In the genomic region with DNA sequence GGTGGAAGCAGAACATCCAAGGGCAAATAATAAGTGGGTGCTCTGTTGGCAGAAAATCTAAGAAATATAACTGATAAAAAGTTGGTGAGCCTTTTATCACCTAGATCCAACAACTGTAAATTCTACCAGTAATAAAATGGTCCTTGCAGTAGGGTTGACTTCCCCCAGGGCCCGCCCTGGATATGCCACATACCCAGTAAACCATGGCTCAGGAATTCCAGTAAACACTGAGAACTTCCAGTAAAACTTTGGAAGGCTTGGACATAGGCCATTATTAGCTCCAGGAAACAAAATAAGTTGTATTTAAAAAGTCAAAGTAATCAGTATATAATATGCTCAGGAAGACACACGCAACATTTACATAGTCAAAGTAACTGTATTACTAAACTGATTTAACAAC, we compare ENCODE assay signal across 38 cellular contexts.
"Had no signal": no experiment of that assay in that cellular context is flagged by ENCODE, and none has a peak within 500 bp of the region (broad histone marks: within the 10 kb centered on the region; RNA-seq: fewer than 3 reads in every experiment).

No MANE protein-coding gene starts in this region.

- H3K36me3 ChIP-seq: ascending aorta, cardiac muscle cell had no signal

- H3K9me3 Mint-ChIP-seq: activated B cell treated with CpG ODN at 0.5 μM for 24 hours; activated CD4-positive, alpha-beta memory T cell treated with anti-CD3 and anti-CD28 coated beads for 36 hours; activated CD4-positive, alpha-beta T cell treated with anti-CD3 and anti-CD28 coated beads, Interleukin-2, amount 10 ng/mL, durations not matched to agents 24 days and 14 days; activated CD8-positive, alpha-beta T cell treated with anti-CD3 and anti-CD28 coated beads for 36 hours; activated naive CD4-positive, alpha-beta T cell treated with anti-CD3 and anti-CD28 coated beads, Interleukin-2, amount 10 ng/mL, durations not matched to agents 7 days and 5 days; activated naive CD4-positive, alpha-beta T cell treated with anti-CD3 and anti-CD28 coated beads, Interleukin-2, amount 50 U/mL, for 24 hours; activated naive CD8-positive, alpha-beta T cell treated with anti-CD3 and anti-CD28 coated beads, Interleukin-2, amount 10 ng/mL, durations not matched to agents 7 days and 5 days; activated naive CD8-positive, alpha-beta T cell treated with anti-CD3 and anti-CD28 coated beads, Interleukin-2, amount 50 U/mL, for 24 hours; activated T-helper 2 cell treated with anti-CD3 and anti-CD28 coated beads, Interferon-gamma antibody, Interleukin-2, Interleukin-4, amounts not matched to agents 10 μg/mL and 5 μg/mL and 100 μg/mL, durations not matched to agents 14 hours and 24 hours and 36 hours; T-helper 1 cell treated with Interleukin-12 subunit alpha and Interleukin-12 subunit beta and Interleukin-4 antibody, amounts not matched to agents 30 μg/mL and 1 μg/mL, for 36 hours; T-helper 2 cell treated with Interferon-gamma antibody and Interleukin-4, amounts not matched to agents 5 μg/mL and 100 μg/mL, for 36 hours had no signal

- DNase-seq: activated B cell treated with CpG ODN at 0.5 μM for 24 hours; activated CD4-positive, alpha-beta memory T cell treated with anti-CD3 and anti-CD28 coated beads for 36 hours; activated CD4-positive, alpha-beta T cell treated with anti-CD3 and anti-CD28 coated beads for 4 hours; activated CD4-positive, alpha-beta T cell treated with anti-CD3 and anti-CD28 coated beads, Interleukin-2, amount 10 ng/mL, durations not matched to agents 24 days and 14 days; activated CD4-positive, alpha-beta T cell treated with anti-CD3 and anti-CD28 coated beads, Interleukin-2, amount 50 U/mL, for 1 hour; activated CD4-positive, alpha-beta T cell treated with anti-CD3 and anti-CD28 coated beads, Interleukin-2, amount 50 U/mL, for 4 hours; activated CD4-positive, CD25-positive, alpha-beta regulatory T cell treated with anti-CD3 and anti-CD28 coated beads, Interleukin-2, amount 50 U/mL, for 72 hours; activated CD8-positive, alpha-beta memory T cell treated with anti-CD3 and anti-CD28 coated beads, Interleukin-2, amount 50 U/mL, for 4 hours; activated CD8-positive, alpha-beta T cell treated with anti-CD3 and anti-CD28 coated beads for 36 hours; activated effector memory CD4-positive, alpha-beta T cell treated with Interleukin-2 at 50 U/mL for 16 hours; activated gamma-delta T cell; activated naive CD4-positive, alpha-beta T cell treated with anti-CD3 and anti-CD28 coated beads, Interleukin-2, amount 10 ng/mL, durations not matched to agents 7 days and 5 days; activated naive CD4-positive, alpha-beta T cell treated with Interleukin-2 at 50 U/mL for 16 hours; activated naive CD8-positive, alpha-beta T cell treated with anti-CD3 and anti-CD28 coated beads, Interleukin-2, amount 10 ng/mL, durations not matched to agents 7 days and 5 days; activated naive CD8-positive, alpha-beta T cell treated with anti-CD3 and anti-CD28 coated beads, Interleukin-2, amount 50 U/mL, for 24 hours; activated T-cell treated with anti-CD3 and anti-CD28 coated beads for 4 hours; activated T-cell treated with anti-CD3 and anti-CD28 coated beads, Interleukin-2, amount 50 U/mL, for 1 hour; activated T-cell treated with anti-CD3 and anti-CD28 coated beads, Interleukin-2, amount 50 U/mL, for 4 hours; activated T-cell treated with anti-CD3 and anti-CD28 coated beads, Interleukin-2, amount 50 U/mL, for 72 hours; amygdala; anterior cingulate cortex; caudate nucleus; cerebellar nuclear complex; T-helper 1 cell; T-helper 2 cell; T-helper 9 cell had no signal

- H3K27ac Mint-ChIP-seq: activated B cell treated with CpG ODN at 0.5 μM for 24 hours; activated CD4-positive, alpha-beta memory T cell treated with anti-CD3 and anti-CD28 coated beads for 36 hours; activated CD4-positive, alpha-beta T cell treated with anti-CD3 and anti-CD28 coated beads, Interleukin-2, amount 10 ng/mL, durations not matched to agents 24 days and 14 days; activated CD8-positive, alpha-beta T cell treated with anti-CD3 and anti-CD28 coated beads for 36 hours; activated naive CD4-positive, alpha-beta T cell treated with anti-CD3 and anti-CD28 coated beads, Interleukin-2, amount 10 ng/mL, durations not matched to agents 7 days and 5 days; activated naive CD4-positive, alpha-beta T cell treated with anti-CD3 and anti-CD28 coated beads, Interleukin-2, amount 50 U/mL, for 24 hours; activated naive CD8-positive, alpha-beta T cell; activated naive CD8-positive, alpha-beta T cell treated with anti-CD3 and anti-CD28 coated beads, Interleukin-2, amount 10 ng/mL, durations not matched to agents 7 days and 5 days; activated naive CD8-positive, alpha-beta T cell treated with anti-CD3 and anti-CD28 coated beads, Interleukin-2, amount 50 U/mL, for 24 hours; activated T-cell treated with anti-CD3 and anti-CD28 coated beads, Interleukin-2, amount 50 U/mL, for 72 hours; activated T-helper 2 cell treated with anti-CD3 and anti-CD28 coated beads, Interferon-gamma antibody, Interleukin-2, Interleukin-4, amounts not matched to agents 10 μg/mL and 5 μg/mL and 100 μg/mL, durations not matched to agents 14 hours and 24 hours and 36 hours; brain; T-helper 1 cell treated with Interleukin-12 subunit alpha and Interleukin-12 subunit beta and Interleukin-4 antibody, amounts not matched to agents 30 μg/mL and 1 μg/mL, for 36 hours; T-helper 2 cell treated with Interferon-gamma antibody and Interleukin-4, amounts not matched to agents 5 μg/mL and 100 μg/mL, for 36 hours had no signal

- H3K27ac ChIP-seq: ascending aorta, cardiac muscle cell, VCaP had no signal

- H3K4me1 ChIP-seq: ascending aorta had no signal

- H3K4me1 Mint-ChIP-seq: activated B cell treated with CpG ODN at 0.5 μM for 24 hours; activated CD4-positive, alpha-beta T cell treated with anti-CD3 and anti-CD28 coated beads, Interleukin-2, amount 10 ng/mL, durations not matched to agents 24 days and 14 days; activated naive CD4-positive, alpha-beta T cell treated with anti-CD3 and anti-CD28 coated beads, Interleukin-2, amount 10 ng/mL, durations not matched to agents 7 days and 5 days; activated naive CD4-positive, alpha-beta T cell treated with anti-CD3 and anti-CD28 coated beads, Interleukin-2, amount 50 U/mL, for 24 hours; activated naive CD8-positive, alpha-beta T cell treated with anti-CD3 and anti-CD28 coated beads, Interleukin-2, amount 10 ng/mL, durations not matched to agents 7 days and 5 days; activated naive CD8-positive, alpha-beta T cell treated with anti-CD3 and anti-CD28 coated beads, Interleukin-2, amount 50 U/mL, for 24 hours; central memory CD8-positive, alpha-beta T cell had no signal

- H3K36me3 Mint-ChIP-seq: activated CD4-positive, alpha-beta memory T cell treated with anti-CD3 and anti-CD28 coated beads for 36 hours; activated naive CD4-positive, alpha-beta T cell treated with anti-CD3 and anti-CD28 coated beads, Interleukin-2, amount 10 ng/mL, durations not matched to agents 7 days and 5 days; activated naive CD4-positive, alpha-beta T cell treated with anti-CD3 and anti-CD28 coated beads, Interleukin-2, amount 50 U/mL, for 24 hours; activated naive CD8-positive, alpha-beta T cell; activated naive CD8-positive, alpha-beta T cell treated with anti-CD3 and anti-CD28 coated beads, Interleukin-2, amount 10 ng/mL, durations not matched to agents 7 days and 5 days had no signal

- H3K27me3 ChIP-seq: ascending aorta, cardiac muscle cell had no signal

- ATAC-seq: activated CD8-positive, alpha-beta T cell treated with anti-CD3 and anti-CD28 coated beads for 36 hours; activated naive CD8-positive, alpha-beta T cell treated with anti-CD3 and anti-CD28 coated beads, Interleukin-2, amount 50 U/mL, for 24 hours; activated T-cell treated with anti-CD3 and anti-CD28 coated beads, Interleukin-2, amount 50 U/mL, for 4 hours; activated T-cell treated with anti-CD3 and anti-CD28 coated beads, Interleukin-2, amount 50 U/mL, for 72 hours had no signal

- H3K4me3 ChIP-seq: ascending aorta, cardiac muscle cell had no signal

- H3K27me3 Mint-ChIP-seq: activated B cell treated with CpG ODN at 0.5 μM for 24 hours; activated CD4-positive, alpha-beta memory T cell treated with anti-CD3 and anti-CD28 coated beads for 36 hours; activated CD4-positive, alpha-beta T cell treated with anti-CD3 and anti-CD28 coated beads, Interleukin-2, amount 10 ng/mL, durations not matched to agents 24 days and 14 days; activated naive CD4-positive, alpha-beta T cell treated with anti-CD3 and anti-CD28 coated beads, Interleukin-2, amount 10 ng/mL, durations not matched to agents 7 days and 5 days; activated naive CD4-positive, alpha-beta T cell treated with anti-CD3 and anti-CD28 coated beads, Interleukin-2, amount 50 U/mL, for 24 hours; activated naive CD8-positive, alpha-beta T cell; activated naive CD8-positive, alpha-beta T cell treated with anti-CD3 and anti-CD28 coated beads, Interleukin-2, amount 50 U/mL, for 24 hours; central memory CD8-positive, alpha-beta T cell had no signal

- H3K9me3 ChIP-seq: ascending aorta had no signal

- FAIRE-seq: bronchial epithelial cell, TTC549 had no signal

- H3K4me3 Mint-ChIP-seq: activated B cell treated with CpG ODN at 0.5 μM for 24 hours; activated CD4-positive, alpha-beta memory T cell treated with anti-CD3 and anti-CD28 coated beads for 36 hours; activated CD4-positive, alpha-beta T cell treated with anti-CD3 and anti-CD28 coated beads, Interleukin-2, amount 10 ng/mL, durations not matched to agents 24 days and 14 days; activated CD8-positive, alpha-beta T cell treated with anti-CD3 and anti-CD28 coated beads for 36 hours; activated naive CD4-positive, alpha-beta T cell treated with anti-CD3 and anti-CD28 coated beads, Interleukin-2, amount 10 ng/mL, durations not matched to agents 7 days and 5 days; activated naive CD4-positive, alpha-beta T cell treated with anti-CD3 and anti-CD28 coated beads, Interleukin-2, amount 50 U/mL, for 24 hours; activated naive CD8-positive, alpha-beta T cell; activated naive CD8-positive, alpha-beta T cell treated with anti-CD3 and anti-CD28 coated beads, Interleukin-2, amount 10 ng/mL, durations not matched to agents 7 days and 5 days; activated naive CD8-positive, alpha-beta T cell treated with anti-CD3 and anti-CD28 coated beads, Interleukin-2, amount 50 U/mL, for 24 hours; activated T-cell treated with anti-CD3 and anti-CD28 coated beads, Interleukin-2, amount 50 U/mL, for 4 hours; activated T-cell treated with anti-CD3 and anti-CD28 coated beads, Interleukin-2, amount 50 U/mL, for 72 hours; brain; central memory CD8-positive, alpha-beta T cell; T-helper 1 cell treated with Interleukin-12 subunit alpha and Interleukin-12 subunit beta and Interleukin-4 antibody, amounts not matched to agents 30 μg/mL and 1 μg/mL, for 36 hours; T-helper 2 cell treated with Interferon-gamma antibody and Interleukin-4, amounts not matched to agents 5 μg/mL and 100 μg/mL, for 36 hours had no signal
